15 cellular contexts compared by ENCODE assay signal in the genomic region with DNA sequence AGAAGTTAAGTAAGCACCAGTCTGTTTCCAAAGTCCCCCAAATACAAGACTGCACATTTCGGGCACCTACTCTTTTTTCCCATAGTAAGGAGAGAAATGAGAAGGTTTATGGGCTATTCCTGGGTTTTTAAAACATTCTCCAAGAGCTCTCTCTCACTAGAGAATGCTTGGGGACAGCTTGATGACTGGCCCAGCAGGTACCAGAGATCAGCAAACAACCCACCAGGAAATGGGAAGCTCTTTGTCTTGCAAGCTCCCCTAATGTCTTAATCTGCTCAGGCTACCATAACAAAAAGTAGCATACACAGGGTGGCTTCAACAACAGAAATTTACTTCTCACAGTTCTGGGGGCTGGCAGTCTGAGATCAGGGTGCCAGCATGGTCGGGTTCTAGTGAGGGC.
"Had no signal": no experiment of that assay in that cellular context is flagged by ENCODE, and none has a peak within 500 bp of the region (broad histone marks: within the 10 kb centered on the region; RNA-seq: fewer than 3 reads in every experiment).

No MANE protein-coding gene starts in this region.

- H3K9me3 ChIP-seq: SJSA1, SK-N-SH had no signal

- H3K4me1 ChIP-seq: SJSA1 had no signal

- H3K36me3 ChIP-seq: brain microvascular endothelial cell, SJSA1 had no signal

- H3K4me3 ChIP-seq: SJSA1 had no signal

- H3K27me3 ChIP-seq: brain microvascular endothelial cell, SJSA1 had no signal

- DNase-seq: activated CD4-positive, alpha-beta T cell treated with anti-CD3 and anti-CD28 coated beads for 1 hour; activated CD4-positive, CD25-positive, alpha-beta regulatory T cell; activated naive CD4-positive, alpha-beta T cell; amniotic stem cell; aorta; brain microvascular endothelial cell; NCI-H1436; NCI-H187; NCI-H226; NCI-H446 treated with DMSO at 0.1 percent for 48 hours; NCI-H774; SHP77 treated with DMSO at 0.1 percent for 48 hours; SK-N-SH had no signal

- H3K27ac ChIP-seq: brain microvascular endothelial cell, SJSA1, VCaP had no signal
